Comparison of ENCODE assay signal across 30 cellular contexts in the genomic region with DNA sequence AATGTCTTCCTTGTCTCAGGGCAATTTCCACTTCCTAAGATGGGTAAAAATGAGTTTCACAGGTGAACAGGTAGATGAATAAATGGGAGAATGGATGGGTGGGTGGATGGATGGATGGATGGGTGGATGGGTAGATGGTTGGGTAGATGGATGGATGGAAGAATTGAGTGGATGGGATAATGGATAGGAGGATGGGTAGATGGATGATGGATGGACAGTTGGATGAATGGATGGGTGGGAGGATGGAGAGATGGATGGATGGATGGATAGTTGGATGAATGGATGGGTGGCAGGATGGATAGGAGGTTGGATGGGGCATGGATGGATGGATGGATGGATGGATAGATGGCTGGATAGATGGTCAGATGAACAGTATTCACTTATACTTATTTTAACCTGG.
DNase-seq lines count a peak whose midpoint lies in the region; ATAC-seq, FAIRE-seq and TF ChIP-seq lines count a peak whose summit lies in the region.
"Had no signal": no experiment of that assay in that cellular context is flagged by ENCODE, and none has a peak within 500 bp of the region (broad histone marks: within the 10 kb centered on the region; RNA-seq: fewer than 3 reads in every experiment).

No MANE protein-coding gene starts in this region.

- H3K4me1 Mint-ChIP-seq in H9 (peaks cover 7 to 13% of the 10 kb centered on the region in 2 experiments), osteocyte (ENCODE audit: unreplicated experiment) (no peaks in the 10 kb centered on the region)
- H3K4me1 Mint-ChIP-seq: CD14-positive monocyte; CD4-positive, alpha-beta memory T cell; CD8-positive, alpha-beta memory T cell had no signal

- H4K91ac ChIP-seq in H9 (ENCODE audit: insufficient read length, low read depth, low read length) (no peak overlapping the region), H1 (replicated peaks; ENCODE audit: insufficient read length, low read length) (no peak overlapping the region)

- H3K18ac ChIP-seq in H9 (ENCODE audit: insufficient read length, low read depth, low read length) (no peak overlapping the region), H1 (ENCODE audit: extremely low read depth, low read length) (no peak overlapping the region)

- no peaks in the 10 kb centered on the region for H3K79me1 ChIP-seq in H9 (ENCODE audit: insufficient read depth, low read depth, low read length, poor library complexity, severe bottlenecking)
- H3K79me1 ChIP-seq in H1 (ENCODE audit: low read depth, low read length): no peaks in the 10 kb centered on the region

- no peak overlapping the region for H3K23ac ChIP-seq in H9 (ENCODE audit: insufficient read length, low read depth, low read length)
- no peak overlapping the region for H3K23ac ChIP-seq in H1 (ENCODE audit: insufficient read length)

- H2BK20ac ChIP-seq in H9 (ENCODE audit: low read depth, low read length, poor library complexity, severe bottlenecking): no peak overlapping the region
- H2BK20ac ChIP-seq in H1 (ENCODE audit: low read length): no peak overlapping the region

- no peak overlapping the region for H3K27ac ChIP-seq in H9 (ENCODE audit: insufficient read length, low read depth, low read length)
- no peak overlapping the region for H3K27ac ChIP-seq in HEK293 (ENCODE audit: extremely low read depth, low read depth, low read length)
- H3K27ac ChIP-seq in H1 (ENCODE audit: low read depth, low read length): no peak overlapping the region
- H3K27ac ChIP-seq in dorsolateral prefrontal cortex: no peak overlapping the region
- H3K27ac ChIP-seq in gastroesophageal sphincter: no peak overlapping the region
- H3K27ac ChIP-seq: BLaER1 had no signal

- H3K14ac ChIP-seq in H9 (ENCODE audit: insufficient read depth, low read length) (no peak overlapping the region), H1 (ENCODE audit: insufficient read length) (no peak overlapping the region)

- no peaks in the 10 kb centered on the region for H3K79me2 ChIP-seq in H9 (ENCODE audit: insufficient read depth, low read length)
- H3K79me2 ChIP-seq in H1 (ENCODE audit: control insufficient read depth in 1 of 2, insufficient read depth in 2 of 2, low read length in 2 of 2): no peaks in the 10 kb centered on the region

- intact Hi-C loops in dorsolateral prefrontal cortex (cut with DNase I): no loop called here

- TF ChIP-seq POLR2A in H1 (IDR thresholded peaks at IDR 0.05; ENCODE audit: control extremely low read depth in 1 of 2, low read depth in 2 of 2, low read length in 2 of 2): no peak
- TF ChIP-seq POLR2A in gastroesophageal sphincter (IDR thresholded peaks at IDR 0.05): no peak

- H2BK12ac ChIP-seq in H9 (ENCODE audit: insufficient read length, low read depth, low read length) (no peak overlapping the region), H1 (ENCODE audit: low read depth, low read length) (no peak overlapping the region)

- ATAC-seq in GM19023 (IDR thresholded peaks at IDR 0.05; ENCODE audit: unreplicated experiment) (no peak), HG03095 (IDR thresholded peaks at IDR 0.05; ENCODE audit: unreplicated experiment) (no peak), gastroesophageal sphincter (no peak)
- ATAC-seq: GM12878 had no signal

- no peaks in the 10 kb centered on the region for H4K20me1 ChIP-seq in H9 (ENCODE audit: control insufficient read depth, insufficient read depth, insufficient read length)
- peaks cover 0 to 2% of the 10 kb centered on the region in 2 experiments for H4K20me1 ChIP-seq in H1 (replicated peaks in 1 of 2; ENCODE audit: control insufficient read depth in 1 of 2, insufficient read depth in 2 of 2, low read length in 2 of 2)
- H4K20me1 ChIP-seq: BLaER1 had no signal

- H2AK5ac ChIP-seq in H9 (ENCODE audit: insufficient read length, low read length) (no peak overlapping the region), H1 (ENCODE audit: low read depth, low read length) (no peak overlapping the region)

- no peak overlapping the region for H3K9ac ChIP-seq in H9 (ENCODE audit: extremely low read depth, insufficient read length, low read length)
- no peak overlapping the region for H3K9ac ChIP-seq in H1 (replicated peaks in 1 of 4; ENCODE audit: extremely low read depth in 1 of 4, low read depth in 3 of 4, low read length in 3 of 4)
- H3K9ac ChIP-seq: BLaER1 had no signal

- no peak for TF ChIP-seq RAD21 in H1 (IDR thresholded peaks at IDR 0.05 in 1 of 2, conservative IDR thresholded peaks at IDR 0.05 in 1 of 2; ENCODE audit: low read depth in 2 of 2, low read length in 2 of 2)

- FAIRE-seq in H1 (lab: Jason Lieb, UNC): no peak
- FAIRE-seq: A204.1, GM12878, GM12892, GM18507, GM19239 had no signal

- H3K36me3 Mint-ChIP-seq in H9 (ENCODE audit: insufficient read depth in 1 of 3, low read depth in 3 of 3): no peaks in the 10 kb centered on the region
- H3K36me3 Mint-ChIP-seq in osteocyte (ENCODE audit: unreplicated experiment): no peaks in the 10 kb centered on the region
- H3K36me3 Mint-ChIP-seq: CD14-positive monocyte; CD4-positive, alpha-beta memory T cell; CD4-positive, CD25-positive, alpha-beta regulatory T cell; CD8-positive, alpha-beta memory T cell had no signal

- DNase-seq in H9: no peak
- no peak for DNase-seq in H1 (ENCODE audit: low read depth in 1 of 2, low spot score in 2 of 2)
- DNase-seq in osteocyte (ENCODE audit: extremely low spot score, unreplicated experiment): peak; percentile 5
- DNase-seq in dorsolateral prefrontal cortex: no peak
- DNase-seq: 8988T; ACHN; BE2C; C1 segment of cervical spinal cord; CD4-positive, alpha-beta memory T cell; CD4-positive, CD25-positive, alpha-beta regulatory T cell; CD8-positive, alpha-beta memory T cell; COR-L47; DMS 273 treated with DMSO at 0.1 percent for 48 hours; DMS153; DMS53; DMS79; DND-41; EL; GDM1 had no signal

- no peak overlapping the region for H2AFZ ChIP-seq in H9 (ENCODE audit: low read length)
- no peak overlapping the region for H2AFZ ChIP-seq in H1 (ENCODE audit: low read length)

- H2BK5ac ChIP-seq in H9 (ENCODE audit: insufficient read length, low read length): no peak overlapping the region
- no peak overlapping the region for H2BK5ac ChIP-seq in H1 (ENCODE audit: low read depth, low read length)

- no peaks in the 10 kb centered on the region for H3K36me3 ChIP-seq in HEK293 (ENCODE audit: control insufficient read depth in 2 of 2, insufficient read depth in 1 of 2, low read length in 2 of 2)
- H3K36me3 ChIP-seq in H1 (ENCODE audit: control insufficient read depth in 2 of 4, insufficient read depth in 4 of 4, low read length in 3 of 4): no peaks in the 10 kb centered on the region
- H3K36me3 ChIP-seq in gastroesophageal sphincter: no peaks in the 10 kb centered on the region
- H3K36me3 ChIP-seq: BE2C, BLaER1 had no signal

- POLR2A ChIA-PET in HEK293 (lab: Yijun Ruan, JAX): no interaction called here
- POLR2A ChIA-PET in H1 (lab: Charles Lee; ENCODE audit: partially characterized antibody): no interaction called here

- no peaks in the 10 kb centered on the region for H3K27me3 ChIP-seq in H9 (ENCODE audit: insufficient read depth, low read length)
- no peaks in the 10 kb centered on the region for H3K27me3 ChIP-seq in H1 (replicated peaks in 1 of 4; ENCODE audit: control insufficient read depth in 3 of 4, extremely low read depth in 1 of 4, insufficient read depth in 3 of 4, low read length in 3 of 4)
- peaks cover 0 to 4% (median 0%) of the 10 kb centered on the region in 45 donors for H3K27me3 ChIP-seq in dorsolateral prefrontal cortex
- H3K27me3 ChIP-seq in gastroesophageal sphincter: no peaks in the 10 kb centered on the region
- H3K27me3 ChIP-seq: BE2C, BLaER1 had no signal

- H3K4ac ChIP-seq in H9 (ENCODE audit: low read depth, low read length): no peak overlapping the region
- H3K4ac ChIP-seq in H1 (replicated peaks; ENCODE audit: insufficient read length, low read depth, low read length): no peak overlapping the region

- H3K56ac ChIP-seq in H9 (ENCODE audit: insufficient read length, low read depth, low read length) (no peak overlapping the region), H1 (replicated peaks; ENCODE audit: insufficient read length, low read depth, low read length) (peak overlapping the region; percentile 87)

- H3K4me3 Mint-ChIP-seq in H9: no peak overlapping the region
- H3K4me3 Mint-ChIP-seq in osteocyte (ENCODE audit: unreplicated experiment): no peak overlapping the region
- H3K4me3 Mint-ChIP-seq: CD4-positive, alpha-beta memory T cell; CD4-positive, CD25-positive, alpha-beta regulatory T cell; CD8-positive, alpha-beta memory T cell had no signal

- no peak for TF ChIP-seq CTCF in H9 (conservative IDR thresholded peaks at IDR 0.05)
- TF ChIP-seq CTCF in HEK293 (tag by site-specific recombination; IDR thresholded peaks at IDR 0.05): no peak
- TF ChIP-seq CTCF in H1 (IDR thresholded peaks at IDR 0.05; ENCODE audit: control extremely low read depth in 1 of 3, insufficient read depth in 1 of 3, low read depth in 1 of 3, low read length in 3 of 3): no peak
- TF ChIP-seq CTCF in osteocyte (IDR thresholded peaks at IDR 0.05): no peak
- TF ChIP-seq CTCF in dorsolateral prefrontal cortex (IDR thresholded peaks at IDR 0.05 in 54 of 56, conservative IDR thresholded peaks at IDR 0.05 in 2 of 56; ENCODE audit: low read depth in 1 of 56, partially characterized antibody in 56 of 56): no peak
- TF ChIP-seq CTCF in gastroesophageal sphincter (IDR thresholded peaks at IDR 0.05): no peak

- H3K27ac Mint-ChIP-seq in H9 (no peak overlapping the region), osteocyte (ENCODE audit: unreplicated experiment) (no peak overlapping the region)
- H3K27ac Mint-ChIP-seq: CD14-positive monocyte; CD4-positive, alpha-beta memory T cell; CD4-positive, CD25-positive, alpha-beta regulatory T cell; CD8-positive, alpha-beta memory T cell had no signal

- no peak for TF ChIP-seq EP300 in H1 (IDR thresholded peaks at IDR 0.05; ENCODE audit: borderline replicate concordance in 1 of 2, low read depth in 2 of 2, low read length in 2 of 2)
- no peak for TF ChIP-seq EP300 in gastroesophageal sphincter (IDR thresholded peaks at IDR 0.05)

- no peaks in the 10 kb centered on the region for H3K4me1 ChIP-seq in H9 (ENCODE audit: insufficient read depth, low read length)
- no peaks in the 10 kb centered on the region for H3K4me1 ChIP-seq in HEK293 (ENCODE audit: control insufficient read depth, insufficient read depth, low read length)
- no peaks in the 10 kb centered on the region; a peak in 1 of 7 replicates for H3K4me1 ChIP-seq in H1 (replicated peaks in 1 of 4; ENCODE audit: control insufficient read depth in 3 of 4, insufficient read depth in 4 of 4, low read length in 3 of 4)
- no peaks in the 10 kb centered on the region for H3K4me1 ChIP-seq in gastroesophageal sphincter
- H3K4me1 ChIP-seq: BE2C, BLaER1 had no signal

- CTCF ChIA-PET in HEK293 (lab: Yijun Ruan, JAX) (no interaction called here), H1 (lab: Charles Lee; ENCODE audit: partially characterized antibody) (no interaction called here)

- H4K8ac ChIP-seq in H9 (replicated peaks; ENCODE audit: insufficient read length, low read depth, low read length) (no peak overlapping the region), H1 (ENCODE audit: extremely low read depth, insufficient read depth, low read length) (no peak overlapping the region)

- no peak overlapping the region for H3K4me2 ChIP-seq in H9 (ENCODE audit: insufficient read depth, insufficient read length, low read length)
- H3K4me2 ChIP-seq in H1 (ENCODE audit: insufficient read depth in 1 of 2, low read depth in 2 of 2, low read length in 2 of 2): no peak overlapping the region
- H3K4me2 ChIP-seq: BLaER1 had no signal

- no peaks in the 10 kb centered on the region; the same call in 1 of the 2 replicates for H3K27me3 Mint-ChIP-seq in H9 (ENCODE audit: low read depth)
- H3K27me3 Mint-ChIP-seq in osteocyte (ENCODE audit: unreplicated experiment): peaks cover 29% of the 10 kb centered on the region
- H3K27me3 Mint-ChIP-seq: CD4-positive, alpha-beta memory T cell; CD4-positive, CD25-positive, alpha-beta regulatory T cell; CD8-positive, alpha-beta memory T cell had no signal

- peak overlapping the region; percentile 74 for H4K5ac ChIP-seq in H9 (ENCODE audit: insufficient read length, low read depth, low read length)
- no peak overlapping the region for H4K5ac ChIP-seq in H1 (ENCODE audit: insufficient read length, low read depth, low read length)

- no peak overlapping the region for H3T11ph ChIP-seq in H9 (ENCODE audit: low read length)

- H2BK15ac ChIP-seq in H9 (ENCODE audit: low read depth, low read length): no peak overlapping the region
- no peak overlapping the region for H2BK15ac ChIP-seq in H1 (ENCODE audit: low read length)

- H3K9me3 ChIP-seq in H9 (ENCODE audit: control insufficient read depth, low read depth, low read length): no peaks in the 10 kb centered on the region
- H3K9me3 ChIP-seq in HEK293 (ENCODE audit: control insufficient read depth, insufficient read depth, low read depth, low read length): no peaks in the 10 kb centered on the region
- no peaks in the 10 kb centered on the region for H3K9me3 ChIP-seq in H1 (ENCODE audit: insufficient read depth in 2 of 2, low read depth in 1 of 2, low read length in 1 of 2)
- no peaks in the 10 kb centered on the region for H3K9me3 ChIP-seq in gastroesophageal sphincter
- H3K9me3 ChIP-seq: BE2C, BLaER1 had no signal

- H3K23me2 ChIP-seq in H9 (ENCODE audit: insufficient read length, low read depth, low read length, poor library complexity, severe bottlenecking) (no peaks in the 10 kb centered on the region), H1 (ENCODE audit: low read depth, low read length) (peaks cover 5% of the 10 kb centered on the region; the same call in 1 of the 2 replicates)

- no peak overlapping the region for H2BK120ac ChIP-seq in H9 (ENCODE audit: low read depth, low read length, poor library complexity, severe bottlenecking)
- no peak overlapping the region for H2BK120ac ChIP-seq in H1 (replicated peaks; ENCODE audit: low read depth, low read length)

- H3K4me3 ChIP-seq in HEK293 (ENCODE audit: low read depth, low read length) (no peak overlapping the region), H1 (ENCODE audit: extremely low read depth in 1 of 4, insufficient read depth in 2 of 4, low read depth in 3 of 4, low read length in 4 of 4) (no peak overlapping the region), dorsolateral prefrontal cortex (no peak overlapping the region), gastroesophageal sphincter (no peak overlapping the region)
- H3K4me3 ChIP-seq: BLaER1, GM12878 had no signal

- H3K9me3 Mint-ChIP-seq in H9 (no peaks in the 10 kb centered on the region), osteocyte (ENCODE audit: unreplicated experiment) (no peaks in the 10 kb centered on the region)
